Comparison of ENCODE assay signal across 28 cellular contexts in the genomic region with DNA sequence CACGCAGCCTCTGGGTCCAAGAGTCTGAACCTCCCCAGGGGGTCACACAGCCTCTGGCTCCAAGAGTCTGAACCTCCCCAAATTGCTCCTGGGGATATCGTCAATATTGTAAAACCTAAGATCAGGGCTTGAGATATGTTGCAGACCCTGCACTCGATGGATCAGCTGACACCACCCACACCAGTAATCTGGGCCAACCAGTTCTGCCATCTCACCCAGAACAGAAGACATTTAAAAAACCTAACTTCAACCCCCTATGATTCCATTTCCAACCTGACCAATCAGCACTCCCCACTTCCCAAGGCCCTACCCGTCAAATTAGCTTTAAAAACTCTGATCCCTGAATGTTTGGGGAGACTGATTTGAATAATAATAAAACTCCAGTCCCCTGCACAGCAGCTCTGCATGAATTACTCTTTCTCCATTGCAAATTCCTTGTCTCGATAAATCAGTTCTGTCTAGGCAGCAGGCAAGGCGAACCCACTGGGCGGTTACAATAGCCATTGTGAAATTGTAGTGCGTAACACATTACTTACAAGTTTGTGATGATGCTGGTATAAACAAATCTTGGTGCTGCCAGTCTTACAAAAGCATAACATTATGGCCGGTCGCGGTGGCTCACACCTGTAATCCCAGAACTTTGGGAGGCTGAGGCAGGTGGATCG.
"Had no signal": no experiment of that assay in that cellular context is flagged by ENCODE, and none has a peak within 500 bp of the region (broad histone marks: within the 10 kb centered on the region; RNA-seq: fewer than 3 reads in every experiment).

No MANE protein-coding gene starts in this region.

- H3K79me2 ChIP-seq: hepatocyte, parathyroid adenoma had no signal

- H3K4me2 ChIP-seq: hepatocyte had no signal

- ATAC-seq: heart right ventricle; naive thymus-derived CD8-positive, alpha-beta T cell; sciatic nerve; stimulated activated naive CD8-positive, alpha-beta T cell treated with anti-CD3 and anti-CD28 coated beads, Interleukin-15, Interleukin-2, amounts not matched to agents 100 U/mL and 50 U/mL, for 24 hours; upper lobe of right lung had no signal

- H3K36me3 ChIP-seq: heart right ventricle, left ventricle myocardium inferior, neutrophil, right atrium auricular region, suprapubic skin, thoracic aorta, tibial artery, upper lobe of right lung, uterus had no signal

- H3K27ac Mint-ChIP-seq: naive thymus-derived CD8-positive, alpha-beta T cell; stimulated activated naive B cell treated with anti-CD40 and anti-IgM and Interleukin-4, amounts not matched to agents 10 μg/mL and 1 μg/mL and 100 μg/mL, for 72 hours had no signal

- H3K4me3 Mint-ChIP-seq: naive thymus-derived CD8-positive, alpha-beta T cell; nephron; neural crest cell; stimulated activated naive B cell treated with anti-CD40 and anti-IgM and Interleukin-4, amounts not matched to agents 10 μg/mL and 1 μg/mL and 100 μg/mL, for 72 hours had no signal

- H3K4me3 ChIP-seq: heart right ventricle, hepatocyte, left ventricle myocardium inferior, lung, mucosa of descending colon, right atrium auricular region, skin epidermis, suprapubic skin, thoracic aorta, tibial artery, upper lobe of right lung, uterus had no signal

- H2AFZ ChIP-seq: hepatocyte, parathyroid adenoma had no signal

- H3K9me3 Mint-ChIP-seq: naive thymus-derived CD8-positive, alpha-beta T cell; nephron had no signal

- H3K27ac ChIP-seq: heart right ventricle, left ventricle myocardium inferior, neutrophil, parathyroid adenoma, right atrium auricular region, skin epidermis, suprapubic skin, thoracic aorta, tibial artery, upper lobe of right lung, uterus had no signal

- DNase-seq: heart right ventricle; islet precursor cell; left ventricle myocardium inferior; mesendoderm; midbrain; mucosa of descending colon; naive thymus-derived CD8-positive, alpha-beta T cell; occipital lobe; stimulated activated CD4-positive, alpha-beta T cell treated with anti-CD3 and anti-CD28 coated beads, Interleukin-12 subunit alpha, Interleukin-12 subunit beta, amount 100 ng/mL, for 4 hours; stimulated activated CD4-positive, alpha-beta T cell treated with anti-CD3 and anti-CD28 coated beads, Interleukin-15, amount 100 ng/mL, for 24 hours; stimulated activated CD4-positive, alpha-beta T cell treated with anti-CD3 and anti-CD28 coated beads, Interleukin-2, amount 100 ng/mL, for 24 hours; stimulated activated CD4-positive, alpha-beta T cell treated with anti-CD3 and anti-CD28 coated beads, Interleukin-4, amount 100 ng/mL, for 1 hour; stimulated activated naive B cell treated with anti-CD40 and anti-IgM and Interleukin-4, amounts not matched to agents 10 μg/mL and 1 μg/mL and 100 μg/mL, for 72 hours; stimulated activated naive CD8-positive, alpha-beta T cell treated with anti-CD3 and anti-CD28 coated beads, Interleukin-15, Interleukin-2, amounts not matched to agents 100 U/mL and 50 U/mL, for 24 hours; tibial artery; upper lobe of right lung; uterus had no signal

- H3K4me1 ChIP-seq: heart right ventricle, left ventricle myocardium inferior, parathyroid adenoma, right atrium auricular region, suprapubic skin, tibial artery, upper lobe of right lung, uterus had no signal

- H3K4me1 Mint-ChIP-seq: naive thymus-derived CD8-positive, alpha-beta T cell; nephron; neural crest cell; stimulated activated naive B cell treated with anti-CD40 and anti-IgM and Interleukin-4, amounts not matched to agents 10 μg/mL and 1 μg/mL and 100 μg/mL, for 72 hours had no signal

- H3K27me3 ChIP-seq: heart right ventricle, hepatocyte, right atrium auricular region, suprapubic skin, tibial artery, upper lobe of right lung, uterus had no signal

- H3K9me3 ChIP-seq: heart right ventricle, left ventricle myocardium inferior, mucosa of descending colon, neutrophil, right atrium auricular region, suprapubic skin, thoracic aorta, tibial artery, upper lobe of right lung, uterus had no signal

- H3K9ac ChIP-seq: parathyroid adenoma had no signal

- H3K36me3 Mint-ChIP-seq: stimulated activated naive B cell treated with anti-CD40 and anti-IgM and Interleukin-4, amounts not matched to agents 10 μg/mL and 1 μg/mL and 100 μg/mL, for 72 hours had no signal
